18 cellular contexts compared by ENCODE assay signal in genomic region chr9:21744874-21745273, GRCh38. TPM values are rescaled to one million over a fixed set of nuclear protein-coding genes. Genes with fewer than 3 reads are reported as not detected.
DNase-seq lines count a peak whose midpoint lies in the region; ATAC-seq, FAIRE-seq and TF ChIP-seq lines count a peak whose summit lies in the region.
"Had no signal": no experiment of that assay in that cellular context is flagged by ENCODE, and none has a peak within 500 bp of the region (broad histone marks: within the 10 kb centered on the region; RNA-seq: fewer than 3 reads in every experiment).

No MANE protein-coding gene starts in this region.

- H2AFZ ChIP-seq in HCT116 (ENCODE audit: low read depth, low read length, poor library complexity, severe bottlenecking) = no peak overlapping the region
- H2AFZ ChIP-seq: PC-9 had no signal

- POLR2A ChIA-PET in HCT116 (lab: Charles Lee) = no interaction called here

- TF ChIP-seq CTCF in AG09309 (IDR thresholded peaks at IDR 0.05; ENCODE audit: control insufficient read depth, insufficient read depth, low read depth, low read length, missing control alignments) = no peak
- no peak for TF ChIP-seq CTCF in HCT116 (IDR thresholded peaks at IDR 0.05 in 2 of 3, conservative IDR thresholded peaks at IDR 0.05 in 1 of 3; ENCODE audit: borderline replicate concordance in 1 of 3, insufficient read depth in 1 of 3, low read depth in 2 of 3, low read length in 2 of 3)
- no peak for TF ChIP-seq CTCF in bronchial epithelial cell (IDR thresholded peaks at IDR 0.05; ENCODE audit: insufficient read depth, low read length, severe bottlenecking)

- H3K4me3 ChIP-seq in AG09309 (ENCODE audit: control insufficient read depth, low read depth, low read length) (no peak overlapping the region), HCT116 (replicated peaks in 1 of 2; ENCODE audit: low read depth in 1 of 2, low read length in 2 of 2) (no peak overlapping the region), bronchial epithelial cell (ENCODE audit: low read depth, low read length) (no peak overlapping the region)
- H3K4me3 ChIP-seq: PC-9, right lobe of liver had no signal

- H3K27ac ChIP-seq in HCT116 (ENCODE audit: low read depth, low read length) = 0 out of 2 replicates have a peak overlapping the region, but pooled peaks have one; percentile 15
- H3K27ac ChIP-seq: brain microvascular endothelial cell, foreskin keratinocyte, PC-9, right lobe of liver had no signal

- no peaks in the 10 kb centered on the region for H3K9me2 ChIP-seq in HCT116 (ENCODE audit: insufficient read depth)

- FAIRE-seq in bronchial epithelial cell (lab: Jason Lieb, UNC) = no peak
- FAIRE-seq: H1 had no signal

- no peaks in the 10 kb centered on the region for H4K20me1 ChIP-seq in HCT116 (ENCODE audit: insufficient read depth)

- no peak overlapping the region for H3K4me2 ChIP-seq in HCT116 (ENCODE audit: low read length)
- H3K4me2 ChIP-seq: PC-9 had no signal

- no peaks in the 10 kb centered on the region for H3K79me2 ChIP-seq in HCT116 (ENCODE audit: insufficient read depth, low read length)

- no peak for TF ChIP-seq POLR2A in HCT116 (IDR thresholded peaks at IDR 0.05; ENCODE audit: borderline replicate concordance, extremely low read depth, insufficient read depth, insufficient read length)

- no peak for ATAC-seq in HCT116
- no peak for ATAC-seq in GM21576 (IDR thresholded peaks at IDR 0.05; ENCODE audit: unreplicated experiment)
- no peak for ATAC-seq in HG02970 (IDR thresholded peaks at IDR 0.05; ENCODE audit: low FRiP score, unreplicated experiment)
- ATAC-seq: foreskin keratinocyte had no signal

- H3K9me3 ChIP-seq in HCT116 (ENCODE audit: control insufficient read depth in 1 of 2, insufficient read depth in 1 of 2, low read depth in 1 of 2, low read length in 2 of 2) = no peaks in the 10 kb centered on the region
- H3K9me3 ChIP-seq: Caco-2, right lobe of liver had no signal

- TF ChIP-seq RAD21 in HCT116 (IDR thresholded peaks at IDR 0.05; ENCODE audit: low read depth) = no peak

- intact Hi-C loops in HCT116 (cut with micrococcal nuclease) = no loop called here

- no peak overlapping the region for H3K9ac ChIP-seq in HCT116 (ENCODE audit: low read length)

- CTCF ChIA-PET in HCT116 (lab: Charles Lee) = no interaction called here

- H3K27me3 ChIP-seq in HCT116 (ENCODE audit: insufficient read depth, low read length) (no peaks in the 10 kb centered on the region), bronchial epithelial cell (ENCODE audit: control insufficient read depth, insufficient read depth, low read length) (no peaks in the 10 kb centered on the region)
- H3K27me3 ChIP-seq: brain microvascular endothelial cell, foreskin keratinocyte, right lobe of liver had no signal

- H3K36me3 ChIP-seq in HCT116 (ENCODE audit: control insufficient read depth in 1 of 2, insufficient read depth in 2 of 2, low read length in 2 of 2) (no peaks in the 10 kb centered on the region), bronchial epithelial cell (ENCODE audit: control insufficient read depth, insufficient read depth, low read length) (no peaks in the 10 kb centered on the region)
- H3K36me3 ChIP-seq: brain microvascular endothelial cell, right lobe of liver had no signal

- DNase-seq in AG09309 (ENCODE audit: low read depth) (peak; percentile 46), HCT116 (ENCODE audit: low read depth, low spot score) (no peak), bronchial epithelial cell (ENCODE audit: low read depth) (peak; percentile 87), iris pigment epithelial cell (ENCODE audit: low read depth) (peak; percentile 87), DMS153 treated with DMSO at 0.1 percent for 48 hours (lab: John Stamatoyannopoulos, UW; ENCODE audit: unreplicated experiment) (no peak), cerebellar nuclear complex (lab: John Stamatoyannopoulos, UW) (no peak)
- DNase-seq: activated T-cell treated with anti-CD3 and anti-CD28 coated beads for 4 hours; brain microvascular endothelial cell; Caco-2; NCI-H1092; nucleus accumbens; right lobe of liver; stimulated activated CD4-positive, alpha-beta T cell treated with anti-CD3 and anti-CD28 coated beads, Interleukin-2, amount 100 ng/mL, for 24 hours had no signal

- H3K4me1 ChIP-seq in HCT116 (ENCODE audit: control insufficient read depth in 1 of 2, insufficient read depth in 2 of 2, low read length in 2 of 2) = peaks cover 23 to 26% of the 10 kb centered on the region in 2 experiments; a peak in 2 of 4 replicates
- H3K4me1 ChIP-seq: Caco-2, right lobe of liver had no signal

- RAD21 ChIA-PET in HCT116 (lab: Charles Lee; ENCODE audit: low non-redundant PET in 1 of 2, low total read pairs in 2 of 2, uncharacterized antibody in 2 of 2, unreplicated experiment in 2 of 2) = no interaction called here

- BruUV-seq in HCT116 (replicated peaks; lab: Mats Ljungman, UMichigan) = no TSS peak

TF ChIP-seq in HCT116, 20 proteins besides CTCF, POLR2A, EP300 and RAD21:
- no peak for TF ChIP-seq SIN3A (IDR thresholded peaks at IDR 0.05; ENCODE audit: low read depth)
- TF ChIP-seq ZFX (IDR thresholded peaks at IDR 0.05) = no peak
- no peak for TF ChIP-seq CBX3 (IDR thresholded peaks at IDR 0.05; ENCODE audit: low read depth)
- no peak for TF ChIP-seq SRF (IDR thresholded peaks at IDR 0.05; ENCODE audit: low read depth)

RNA-seq across cellular contexts. Expression of gene MTAP, which starts 57.6 kb away (rescaled TPM):
- total RNA-seq in HCT116 (2021; ENCODE audit: unreplicated experiment) = 326 TPM
- polyA plus RNA-seq in HCT116 (2012) = 76.1 and 98.0 TPM in 2 replicates
- 35.7 and 44.8 TPM in 2 replicates for total RNA-seq in bronchial epithelial cell

Comparison
In these comparisons a context has a peak if more than half of its experiments do, and no peak if none do; other contexts are left out.
1. DNase-seq: peak in AG09309 (single experiment), bronchial epithelial cell (single experiment) and iris pigment epithelial cell (single experiment); none in HCT116 (single experiment), DMS153 treated with DMSO at 0.1 percent for 48 hours (single experiment) and cerebellar nuclear complex (0 of 2).